1 cellular context compared by ENCODE assay signal in the genomic region with DNA sequence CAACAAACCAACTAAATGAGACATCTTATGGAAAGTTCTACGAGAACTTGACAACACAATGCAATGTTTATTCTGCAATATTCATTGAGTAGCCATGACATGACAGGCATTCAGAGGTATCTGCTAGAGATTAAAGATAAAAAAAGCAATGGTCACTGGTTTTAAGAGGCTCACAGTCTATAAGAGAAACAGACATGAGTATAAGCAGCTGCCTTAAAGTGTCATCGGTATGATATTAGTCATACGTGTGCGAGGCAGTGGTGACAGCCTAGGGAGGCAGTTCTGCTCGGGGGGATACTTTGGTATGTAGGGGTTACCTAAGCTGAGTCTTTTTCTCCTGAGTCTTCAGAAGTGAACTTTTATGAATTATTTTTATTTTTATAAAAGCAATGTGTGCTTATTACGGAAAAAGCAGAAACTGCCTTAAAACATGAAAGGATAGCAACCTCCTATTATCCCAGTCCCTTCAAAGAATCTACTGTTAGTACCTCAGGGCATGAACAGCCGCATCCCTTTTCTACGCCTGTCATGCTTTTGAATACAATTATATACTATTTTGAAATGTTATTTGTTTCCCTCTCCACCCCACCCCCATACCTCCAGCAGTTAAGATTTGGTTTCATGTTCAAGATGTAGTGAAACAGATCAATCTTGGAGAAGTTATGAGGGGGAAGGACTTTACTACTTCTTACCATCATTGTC.
TF ChIP-seq lines count a peak whose summit lies in the region.

No MANE protein-coding gene starts in this region.

TF ChIP-seq in IMR-90, 13 proteins besides CTCF, POLR2A, EP300 and RAD21:
- TF ChIP-seq MAFK (IDR thresholded peaks at IDR 0.05; ENCODE audit: low read depth, low read length), result 0 out of 2 replicates have a peak, but pooled peaks have one; percentile 3
- TF ChIP-seq RCOR1 (IDR thresholded peaks at IDR 0.05; ENCODE audit: insufficient replicate concordance, low read length), result no peak
- no peak for TF ChIP-seq MXI1 (IDR thresholded peaks at IDR 0.05; ENCODE audit: borderline replicate concordance, low read depth, low read length)
- no peak for TF ChIP-seq NFE2L2 (IDR thresholded peaks at IDR 0.05; ENCODE audit: low read depth, low read length)
- no peak for TF ChIP-seq SMC3 (IDR thresholded peaks at IDR 0.05; ENCODE audit: low read depth, low read length)
